ENCODE assay signal across 26 cellular contexts in the genomic region with DNA sequence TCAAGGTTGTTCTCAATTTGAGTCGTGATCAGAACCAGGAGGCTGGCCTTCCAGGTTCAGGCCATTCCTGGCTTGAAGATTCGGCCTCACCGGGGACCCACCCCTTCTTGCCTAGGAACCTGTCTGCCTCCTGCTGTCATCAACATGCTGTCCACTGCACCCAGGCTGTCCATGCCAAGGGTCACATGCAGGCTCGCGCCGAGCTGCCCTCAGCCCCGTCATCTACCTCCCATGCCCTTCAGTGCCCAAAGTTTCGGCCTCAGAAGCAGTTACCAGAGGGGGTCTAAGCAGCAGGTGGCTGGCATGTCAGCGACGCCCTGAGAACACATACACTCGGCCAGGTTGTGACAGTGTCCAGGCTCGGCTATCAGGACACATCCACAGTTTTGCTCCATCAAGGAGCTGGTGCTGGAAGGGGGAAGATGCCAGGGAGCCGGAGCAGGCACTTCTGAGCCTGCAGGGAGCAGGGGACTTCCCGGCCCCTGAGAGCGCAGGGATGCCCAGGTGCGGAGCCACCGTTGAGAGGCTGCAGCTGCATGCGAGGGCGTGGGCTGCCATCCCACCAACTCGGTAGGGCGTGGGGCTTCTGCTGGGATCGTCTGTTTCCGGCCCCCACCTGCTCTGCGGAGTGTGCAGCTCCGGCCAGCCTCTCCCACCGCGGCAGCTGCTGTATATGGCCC.
"Had no signal": no experiment of that assay in that cellular context is flagged by ENCODE, and none has a peak within 500 bp of the region (broad histone marks: within the 10 kb centered on the region; RNA-seq: fewer than 3 reads in every experiment).

No MANE protein-coding gene starts in this region.

- H3K36me3 ChIP-seq: lower lobe of right lung, neural progenitor cell, right lobe of liver, transverse colon had no signal

- H3K27ac ChIP-seq: lower lobe of right lung, neural progenitor cell, right lobe of liver, skin epidermis, transverse colon had no signal

- DNase-seq: activated CD4-positive, alpha-beta memory T cell treated with anti-CD3 and anti-CD28 coated beads, Interleukin-2, amount 10 ng/mL, durations not matched to agents 7 days and 5 days; activated CD4-positive, alpha-beta T cell treated with anti-CD3 and anti-CD28 coated beads, Interleukin-2, amount 10 ng/mL, durations not matched to agents 7 days and 5 days; activated CD4-positive, CD25-positive, alpha-beta regulatory T cell treated with anti-CD3 and anti-CD28 coated beads, Interleukin-2, amount 50 U/mL, for 72 hours; activated CD8-positive, alpha-beta memory T cell treated with anti-CD3 and anti-CD28 coated beads, Interleukin-2, amount 50 U/mL, for 48 hours; activated gamma-delta T cell treated with Interleukin-2 at 50 U/mL for 16 hours; activated naive CD4-positive, alpha-beta T cell treated with anti-CD3 and anti-CD28 coated beads, Interleukin-2, amount 50 U/mL, for 16 hours; activated naive CD8-positive, alpha-beta T cell treated with anti-CD3 and anti-CD28 coated beads, Interleukin-2, amount 50 U/mL, for 24 hours; activated T-cell treated with anti-CD3 and anti-CD28 coated beads, Interleukin-2, amount 50 U/mL, for 24 hours; amygdala; central memory CD4-positive, alpha-beta T cell; endodermal cell; foreskin fibroblast; head of caudate nucleus; hypothalamus; immature natural killer cell; lower lobe of right lung; mesenchymal stem cell; natural killer cell; stimulated activated naive B cell treated with anti-CD40 and anti-IgM and Interleukin-4, amounts not matched to agents 10 μg/mL and 1 μg/mL and 100 μg/mL, for 72 hours; T-helper 9 cell; transverse colon had no signal

- ATAC-seq: activated naive CD8-positive, alpha-beta T cell treated with anti-CD3 and anti-CD28 coated beads, Interleukin-2, amount 50 U/mL, for 24 hours; esophagus mucosa; left lobe of liver; natural killer cell; stimulated activated naive B cell treated with anti-CD40 and anti-IgM and Interleukin-4, amounts not matched to agents 10 μg/mL and 1 μg/mL and 100 μg/mL, for 72 hours had no signal

- H3K27me3 ChIP-seq: neural progenitor cell, right lobe of liver, transverse colon had no signal

- H3K4me1 ChIP-seq: lower lobe of right lung, neural progenitor cell, right lobe of liver, transverse colon had no signal

- H3K4me3 ChIP-seq: lower lobe of right lung, neural progenitor cell, right lobe of liver, skin epidermis, transverse colon had no signal

- H3K9me3 ChIP-seq: lower lobe of right lung, right lobe of liver, transverse colon had no signal
